ENCODE assay signal across 9 cellular contexts in the genomic region with DNA sequence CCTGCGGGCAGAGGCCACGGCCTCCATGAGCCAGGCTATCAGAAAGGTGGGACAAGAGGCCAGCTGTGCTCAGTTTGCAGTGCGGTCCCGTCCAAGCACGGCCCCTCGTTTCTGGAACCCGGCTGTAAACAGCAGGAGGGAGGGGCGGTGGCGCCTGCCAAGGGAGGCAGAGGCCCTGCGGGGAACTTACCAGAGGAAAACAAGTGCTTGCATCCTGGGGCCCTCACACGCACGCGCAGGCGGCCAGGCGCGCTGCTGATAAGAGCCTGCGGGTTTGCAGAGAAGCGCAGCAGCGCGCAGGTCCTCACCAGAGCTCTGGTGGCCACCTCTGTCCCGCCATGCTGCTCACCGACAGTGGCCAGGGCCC. TPM values are rescaled to one million over a fixed set of nuclear protein-coding genes. Genes with fewer than 3 reads are reported as not detected.
DNase-seq lines count a peak whose midpoint lies in the region; ATAC-seq, FAIRE-seq and TF ChIP-seq lines count a peak whose summit lies in the region.
"Had no signal": no experiment of that assay in that cellular context is flagged by ENCODE, and none has a peak within 500 bp of the region (broad histone marks: within the 10 kb centered on the region; RNA-seq: fewer than 3 reads in every experiment).

No MANE protein-coding gene starts in this region.

- peaks cover 4% of the 10 kb centered on the region for H3K79me1 ChIP-seq in trophoblast cell (ENCODE audit: low read length)

- no peak overlapping the region for H3K23ac ChIP-seq in trophoblast cell (ENCODE audit: low read length)

- no peak overlapping the region for H3K18ac ChIP-seq in trophoblast cell (ENCODE audit: low read length)

- no CpG with 5 or more reads among the region's 22 CpGs for WGBS in trophoblast cell (ENCODE audit: extremely low coverage, insufficient coverage, insufficient read length)

- no peak overlapping the region for H4K12ac ChIP-seq in trophoblast cell (ENCODE audit: low read depth, low read length)

- H3K27ac ChIP-seq in trophoblast cell (ENCODE audit: low read depth, low read length), result no peak overlapping the region
- H3K27ac ChIP-seq: VCaP had no signal

- no peak for FAIRE-seq in H54 (lab: Jason Lieb, UNC)

- no peak overlapping the region for H3K9ac ChIP-seq in trophoblast cell (ENCODE audit: low read length)

- H2BK5ac ChIP-seq in trophoblast cell (ENCODE audit: low read depth, low read length, poor library complexity), result no peak overlapping the region

- DNase-seq in COR-L47 (lab: John Stamatoyannopoulos, UW), result peak; percentile 46
- peak; percentile 63 for DNase-seq in UCSD-AML1 (lab: John Stamatoyannopoulos, UW; ENCODE audit: unreplicated experiment)
- peak; percentile 75 for DNase-seq in dermis blood vessel endothelial cell
- DNase-seq in trophoblast cell, result peak; percentile 90 to 93
- no peak for DNase-seq in NK-92 (lab: John Stamatoyannopoulos, UW; ENCODE audit: unreplicated experiment)
- no peak for DNase-seq in NCI-H2227 treated with DMSO at 0.1 percent for 48 hours (lab: John Stamatoyannopoulos, UW)
- DNase-seq in H54 (ENCODE audit: insufficient read length, low spot score), result no peak

- H4K8ac ChIP-seq in trophoblast cell (ENCODE audit: low read depth, low read length), result no peak overlapping the region

- no peak overlapping the region for H2AFZ ChIP-seq in trophoblast cell (ENCODE audit: insufficient read depth, low read length, poor library complexity)

- peaks cover 4 to 9% of the 10 kb centered on the region in 2 experiments for H3K36me3 ChIP-seq in trophoblast cell (ENCODE audit: control insufficient read depth in 1 of 2, insufficient read depth in 2 of 2, low read length in 2 of 2)

- H3K4me2 ChIP-seq in trophoblast cell (ENCODE audit: low read length), result no peak overlapping the region

- no peak overlapping the region for H2AK5ac ChIP-seq in trophoblast cell (ENCODE audit: low read length)

- no peak overlapping the region for H3K14ac ChIP-seq in trophoblast cell (ENCODE audit: low read length)

- peaks cover 5 to 12% of the 10 kb centered on the region in 2 experiments for H3K4me1 ChIP-seq in trophoblast cell (ENCODE audit: control insufficient read depth in 1 of 2, insufficient read depth in 2 of 2, low read length in 2 of 2)

- H3K4ac ChIP-seq in trophoblast cell (ENCODE audit: low read depth, low read length), result no peak overlapping the region

- peaks cover 3% of the 10 kb centered on the region for H3K9me3 ChIP-seq in trophoblast cell (ENCODE audit: insufficient read depth, low read depth, low read length)

- ATAC-seq in GM21576 (IDR thresholded peaks at IDR 0.05; ENCODE audit: unreplicated experiment), result no peak

- no peak overlapping the region for H2BK12ac ChIP-seq in trophoblast cell (ENCODE audit: low read length)

- no peaks in the 10 kb centered on the region for H3K27me3 ChIP-seq in trophoblast cell (ENCODE audit: insufficient read depth, low read length)

- no peak overlapping the region for H2BK120ac ChIP-seq in trophoblast cell (ENCODE audit: insufficient read depth, low read length, poor library complexity)

- no peaks in the 10 kb centered on the region for H3K79me2 ChIP-seq in trophoblast cell (ENCODE audit: control insufficient read depth, insufficient read depth, low read length, poor library complexity)

- TF ChIP-seq POLR2A in H54 (IDR thresholded peaks at IDR 0.05; ENCODE audit: low read depth, low read length), result no peak

- H3K4me3 ChIP-seq in trophoblast cell (ENCODE audit: low read depth, low read length), result no peak overlapping the region

- H4K91ac ChIP-seq in trophoblast cell (ENCODE audit: low read depth, low read length), result no peak overlapping the region

RNA-seq across cellular contexts. Expression of a gene that starts 10.7 kb away (rescaled TPM):
- total RNA-seq in dermis blood vessel endothelial cell, result 64.5 and 69.9 TPM in 2 replicates
- polyA plus RNA-seq in trophoblast cell (2013), result 5.6 and 6.0 TPM in 2 replicates

RNA-seq across cellular contexts. Expression of a gene that starts 32.8 kb away (rescaled TPM):
- total RNA-seq in dermis blood vessel endothelial cell, result 1.0 and 2.0 TPM in 2 replicates
- polyA plus RNA-seq in trophoblast cell (2013), result 5.2 and 5.3 TPM in 2 replicates

Comparison
In these comparisons a context has a peak if more than half of its experiments do, and no peak if none do; other contexts are left out.
1. DNase-seq: peak in COR-L47 (single experiment), UCSD-AML1 (single experiment), dermis blood vessel endothelial cell (single experiment) and trophoblast cell (2 of 2); none in NK-92 (single experiment), NCI-H2227 treated with DMSO at 0.1 percent for 48 hours (single experiment) and H54 (single experiment).